In genomic region chrX:97909245-97909644, GRCh38 we compare ENCODE assay signal across 13 cellular contexts.
DNase-seq lines count a peak whose midpoint lies in the region; ATAC-seq, FAIRE-seq and TF ChIP-seq lines count a peak whose summit lies in the region.
"Had no signal": no experiment of that assay in that cellular context is flagged by ENCODE, and none has a peak within 500 bp of the region (broad histone marks: within the 10 kb centered on the region; RNA-seq: fewer than 3 reads in every experiment).

No MANE protein-coding gene starts in this region.

- H3K27ac ChIP-seq in endodermal cell (ENCODE audit: low read depth, low read length), result no peak overlapping the region
- H3K27ac ChIP-seq: stomach had no signal

- H3K9ac ChIP-seq in endodermal cell (ENCODE audit: extremely low read depth, low read length, poor library complexity, severe bottlenecking), result no peak overlapping the region

- H3K27me3 Mint-ChIP-seq in endodermal cell (ENCODE audit: insufficient read depth), result no peaks in the 10 kb centered on the region

- FAIRE-seq in H54 (lab: Jason Lieb, UNC), result no peak
- FAIRE-seq: endometrium had no signal

- H3K27me3 ChIP-seq in endodermal cell (ENCODE audit: control insufficient read depth, insufficient read depth, low read length, poor library complexity, severe bottlenecking), result no peaks in the 10 kb centered on the region
- H3K27me3 ChIP-seq: stomach had no signal

- no peak overlapping the region for H3K27ac Mint-ChIP-seq in endodermal cell
- H3K27ac Mint-ChIP-seq: natural killer cell had no signal

- no peak for TF ChIP-seq POLR2A in H54 (IDR thresholded peaks at IDR 0.05; ENCODE audit: low read depth, low read length)

- H3K36me3 Mint-ChIP-seq in endodermal cell (ENCODE audit: low read depth), result peaks cover 2% of the 10 kb centered on the region
- H3K36me3 Mint-ChIP-seq: natural killer cell had no signal

- H3K4me1 Mint-ChIP-seq in endodermal cell, result no peaks in the 10 kb centered on the region
- H3K4me1 Mint-ChIP-seq: natural killer cell had no signal

- H3K4me3 ChIP-seq in endodermal cell (ENCODE audit: low read length), result no peak overlapping the region
- H3K4me3 ChIP-seq: stomach had no signal

- 95 to 100% methylated on average over 1 to 2 of the region's 3 CpGs for WGBS in endodermal cell (ENCODE audit: insufficient coverage in 1 of 2, insufficient read length in 1 of 2), 2 experiments

- ATAC-seq in HG03039 (IDR thresholded peaks at IDR 0.05; ENCODE audit: unreplicated experiment), result peak; percentile 89
- ATAC-seq: natural killer cell had no signal

- H3K9me3 Mint-ChIP-seq in endodermal cell, result peaks cover 18% of the 10 kb centered on the region

- in situ Hi-C loops in GM13976 (cut with MboI; ENCODE audit: low sequenced_read_pairs, unreplicated experiment), result no loop called here
- in situ Hi-C loops in G401 (cut with HindIII; ENCODE audit: low sequenced_read_pairs), result no loop called here

- no peak overlapping the region for H3K4me3 Mint-ChIP-seq in endodermal cell
- H3K4me3 Mint-ChIP-seq: natural killer cell had no signal

- DNase-seq in GM13976 (ENCODE audit: low spot score) (peak; percentile 29), GM20000 (ENCODE audit: low spot score) (peak; percentile 2), NAMALWA (ENCODE audit: low spot score) (peak; percentile 66), G401 (ENCODE audit: low spot score) (no peak), endodermal cell (no peak), H54 (ENCODE audit: insufficient read length, low spot score) (no peak)
- no peak for DNase-seq in activated CD4-positive, alpha-beta T cell treated with anti-CD3 and anti-CD28 coated beads, Interleukin-2, amount 50 U/mL, for 4 hours
- DNase-seq: activated CD8-positive, alpha-beta memory T cell treated with anti-CD3 and anti-CD28 coated beads for 24 hours; GDM1; natural killer cell; stomach had no signal

- peaks cover 8% of the 10 kb centered on the region for H3K9me3 ChIP-seq in endodermal cell (ENCODE audit: control insufficient read depth, low read length)

- TF ChIP-seq CTCF in GM13976 (IDR thresholded peaks at IDR 0.05; ENCODE audit: borderline replicate concordance, control extremely low read depth, extremely low read depth, insufficient read depth, missing control alignments) (no peak), GM20000 (IDR thresholded peaks at IDR 0.05; ENCODE audit: extremely low read depth, missing control alignments) (no peak), endodermal cell (conservative IDR thresholded peaks at IDR 0.05) (no peak)

- H3K4me1 ChIP-seq in endodermal cell (ENCODE audit: control insufficient read depth, insufficient read depth, low read length), result no peaks in the 10 kb centered on the region
- H3K4me1 ChIP-seq: stomach had no signal

- no peaks in the 10 kb centered on the region for H3K36me3 ChIP-seq in endodermal cell (ENCODE audit: control insufficient read depth, insufficient read depth, low read length)
- H3K36me3 ChIP-seq: stomach had no signal

Comparison
In these comparisons a context has a peak if more than half of its experiments do, and no peak if none do; other contexts are left out.
1. DNase-seq: peak in GM13976 (single experiment), GM20000 (single experiment) and NAMALWA (single experiment); none in G401 (single experiment), endodermal cell (single experiment), H54 (single experiment) and activated CD4-positive, alpha-beta T cell treated with anti-CD3 and anti-CD28 coated beads, Interleukin-2, amount 50 U/mL, for 4 hours (0 of 2).